9 cellular contexts compared by ENCODE assay signal in genomic region chr13:44879452-44880058, GRCh38.
A peak's percentile ranks its signal among the peaks of the same experiment; 100 is the strongest.
DNase-seq lines count a peak whose midpoint lies in the region; ATAC-seq and TF ChIP-seq lines count a peak whose summit lies in the region.
"Had no signal": no experiment of that assay in that cellular context is flagged by ENCODE, and none has a peak within 500 bp of the region (broad histone marks: within the 10 kb centered on the region; RNA-seq: fewer than 3 reads in every experiment).

No MANE protein-coding gene starts in this region.

- peak; percentile 3 for TF ChIP-seq CTCF in lung (IDR thresholded peaks at IDR 0.05; ENCODE audit: control extremely low read depth, extremely low read depth)

- H3K4me3 ChIP-seq in lung = no peak overlapping the region

- no peaks in the 10 kb centered on the region for H3K36me3 ChIP-seq in lung (ENCODE audit: control insufficient read depth in 2 of 2, insufficient read depth in 2 of 2, low read length in 2 of 2)

- ATAC-seq in lung (ENCODE audit: insufficient read depth, low FRiP score) = no peak
- ATAC-seq in HG03432 (IDR thresholded peaks at IDR 0.05; ENCODE audit: unreplicated experiment) = no peak

- 87 to 95% methylated on average over 5 of the region's 5 CpGs for WGBS in lung, 2 donors

- no peaks in the 10 kb centered on the region for H3K27me3 ChIP-seq in lung (ENCODE audit: control insufficient read depth, insufficient read depth)

- no peak overlapping the region for H3K27ac ChIP-seq in lung (ENCODE audit: low read depth in 1 of 2, low read length in 1 of 2)
- H3K27ac ChIP-seq: parathyroid adenoma had no signal

- H3K4me1 ChIP-seq in lung (ENCODE audit: control insufficient read depth in 2 of 2, insufficient read depth in 2 of 2, low read length in 2 of 2) = no peaks in the 10 kb centered on the region
- H3K4me1 ChIP-seq: parathyroid adenoma had no signal

- DNase-seq in NCI-H146 treated with DMSO at 0.1 percent for 48 hours (lab: John Stamatoyannopoulos, UW; ENCODE audit: unreplicated experiment) (peak; percentile 12), NCI-H146 (lab: John Stamatoyannopoulos, UW) (no peak), LoVo (ENCODE audit: low spot score) (peak; percentile 19), astrocyte of the hippocampus (ENCODE audit: low read depth, low spot score) (peak; percentile 61), lung (ENCODE audit: low spot score) (no peak), NCI-H345 treated with DMSO at 0.1 percent for 48 hours (lab: John Stamatoyannopoulos, UW; ENCODE audit: unreplicated experiment) (no peak)
- DNase-seq in stimulated activated CD4-positive, alpha-beta T cell treated with anti-CD3 and anti-CD28 coated beads, Interleukin-2, amount 100 ng/mL, for 48 hours = no peak

- H3K9me3 ChIP-seq in lung (ENCODE audit: control insufficient read depth in 2 of 2, insufficient read depth in 1 of 2, low read length in 1 of 2) = peaks cover 0 to 4% of the 10 kb centered on the region in 2 donors

Comparison
In these comparisons a context has a peak if more than half of its experiments do, and no peak if none do; other contexts are left out.
1. DNase-seq: peak in NCI-H146 treated with DMSO at 0.1 percent for 48 hours (single experiment), LoVo (single experiment) and astrocyte of the hippocampus (single experiment); none in NCI-H146 (single experiment), lung (single experiment), NCI-H345 treated with DMSO at 0.1 percent for 48 hours (single experiment) and stimulated activated CD4-positive, alpha-beta T cell treated with anti-CD3 and anti-CD28 coated beads, Interleukin-2, amount 100 ng/mL, for 48 hours (0 of 2).